Comparison of ENCODE assay signal across 1 cellular context in genomic region chr17:77836557-77837041, GRCh38.
TF ChIP-seq lines count a peak whose summit lies in the region.

No MANE protein-coding gene starts in this region.

TF ChIP-seq in HEK293, 187 proteins besides CTCF, POLR2A, EP300 and RAD21 (continued from another document):
- TF ChIP-seq, protein P1, sequence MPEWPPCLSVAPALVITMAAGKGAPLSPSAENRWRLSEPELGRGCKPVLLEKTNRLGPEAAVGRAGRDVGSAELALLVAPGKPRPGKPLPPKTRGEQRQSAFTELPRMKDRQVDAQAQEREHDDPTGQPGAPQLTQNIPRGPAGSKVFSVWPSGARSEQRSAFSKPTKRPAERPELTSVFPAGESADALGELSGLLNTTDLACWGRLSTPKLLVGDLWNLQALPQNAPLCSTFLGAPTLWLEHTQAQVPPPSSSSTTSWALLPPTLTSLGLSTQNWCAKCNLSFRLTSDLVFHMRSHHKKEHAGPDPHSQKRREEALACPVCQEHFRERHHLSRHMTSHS (tag by site-specific recombination; IDR thresholded peaks at IDR 0.05) = no peak
- TF ChIP-seq ZNF24 (tag by site-specific recombination; IDR thresholded peaks at IDR 0.05) (no peak), ZNF184 (tag by site-specific recombination; IDR thresholded peaks at IDR 0.05) (peak; percentile 91), ZNF433 (tag by site-specific recombination; IDR thresholded peaks at IDR 0.05; ENCODE audit: low read depth) (no peak), EGR2 (tag by site-specific recombination; IDR thresholded peaks at IDR 0.05; ENCODE audit: low read depth) (no peak), ZNF548 (tag by site-specific recombination; IDR thresholded peaks at IDR 0.05) (peak; percentile 99), ZBTB21 (tag by site-specific recombination; IDR thresholded peaks at IDR 0.05) (no peak), ZFP69B (tag by site-specific recombination; IDR thresholded peaks at IDR 0.05) (no peak), YY1 (tag by site-specific recombination; IDR thresholded peaks at IDR 0.05) (no peak), PRDM1 (tag by site-specific recombination; IDR thresholded peaks at IDR 0.05) (no peak), ZNF157 (tag by site-specific recombination; IDR thresholded peaks at IDR 0.05) (no peak), ZNF398 (tag by site-specific recombination; IDR thresholded peaks at IDR 0.05) (no peak), GLI4 (tag by site-specific recombination; IDR thresholded peaks at IDR 0.05) (no peak), ZNF600 (tag by site-specific recombination; IDR thresholded peaks at IDR 0.05) (no peak), ZNF155 (tag by site-specific recombination; IDR thresholded peaks at IDR 0.05) (no peak), ZNF521 (tag by site-specific recombination; IDR thresholded peaks at IDR 0.05) (no peak), HOXA7 (CRISPR knock-in tag; IDR thresholded peaks at IDR 0.05; ENCODE audit: borderline replicate concordance) (no peak), GLI2 (tag by site-specific recombination; IDR thresholded peaks at IDR 0.05; ENCODE audit: borderline replicate concordance, low read depth) (no peak), FEZF1 (tag by site-specific recombination; IDR thresholded peaks at IDR 0.05) (peak; percentile 72), ZNF777 (tag by site-specific recombination; IDR thresholded peaks at IDR 0.05; ENCODE audit: borderline replicate concordance) (no peak), ZNF132 (tag by site-specific recombination; IDR thresholded peaks at IDR 0.05; ENCODE audit: borderline replicate concordance) (no peak), ZNF629 (tag by site-specific recombination; IDR thresholded peaks at IDR 0.05) (0 out of 2 replicates have a peak, but pooled peaks have one; percentile 26), SP2 (tag by site-specific recombination; IDR thresholded peaks at IDR 0.05) (no peak), KLF8 (tag by site-specific recombination; IDR thresholded peaks at IDR 0.05) (no peak), WT1 (tag by site-specific recombination; IDR thresholded peaks at IDR 0.05) (no peak), ZNF391 (tag by site-specific recombination; IDR thresholded peaks at IDR 0.05; ENCODE audit: borderline replicate concordance, low read depth) (no peak), ZNF394 (tag by site-specific recombination; IDR thresholded peaks at IDR 0.05; ENCODE audit: borderline replicate concordance) (no peak), MZF1 (tag by site-specific recombination; IDR thresholded peaks at IDR 0.05; ENCODE audit: borderline replicate concordance) (no peak), ZNF658 (tag by site-specific recombination; IDR thresholded peaks at IDR 0.05) (no peak), ZNF544 (tag by site-specific recombination; IDR thresholded peaks at IDR 0.05) (no peak), ZNF37A (tag by site-specific recombination; IDR thresholded peaks at IDR 0.05) (no peak), ZNF660 (tag by site-specific recombination; IDR thresholded peaks at IDR 0.05) (no peak), RBAK (tag by site-specific recombination; IDR thresholded peaks at IDR 0.05) (0 out of 2 replicates have a peak, but pooled peaks have one; percentile 13), ZNF621 (tag by site-specific recombination; IDR thresholded peaks at IDR 0.05) (no peak), SP7 (tag by site-specific recombination; IDR thresholded peaks at IDR 0.05) (no peak), ZNF596 (tag by site-specific recombination; IDR thresholded peaks at IDR 0.05) (no peak), ZNF169 (tag by site-specific recombination; IDR thresholded peaks at IDR 0.05) (peak; percentile 16; the same call in 1 of the 2 replicates), ZNF404 (tag by site-specific recombination; IDR thresholded peaks at IDR 0.05) (no peak), SCRT1 (tag by site-specific recombination; IDR thresholded peaks at IDR 0.05; ENCODE audit: borderline replicate concordance) (peak; percentile 33; the same call in 1 of the 2 replicates), SCRT2 (tag by site-specific recombination; IDR thresholded peaks at IDR 0.05) (peak; percentile 94), ZNF416 (tag by site-specific recombination; IDR thresholded peaks at IDR 0.05) (no peak), TSHZ1 (tag by site-specific recombination; IDR thresholded peaks at IDR 0.05; ENCODE audit: borderline replicate concordance) (no peak)
- TF ChIP-seq, protein P2, sequence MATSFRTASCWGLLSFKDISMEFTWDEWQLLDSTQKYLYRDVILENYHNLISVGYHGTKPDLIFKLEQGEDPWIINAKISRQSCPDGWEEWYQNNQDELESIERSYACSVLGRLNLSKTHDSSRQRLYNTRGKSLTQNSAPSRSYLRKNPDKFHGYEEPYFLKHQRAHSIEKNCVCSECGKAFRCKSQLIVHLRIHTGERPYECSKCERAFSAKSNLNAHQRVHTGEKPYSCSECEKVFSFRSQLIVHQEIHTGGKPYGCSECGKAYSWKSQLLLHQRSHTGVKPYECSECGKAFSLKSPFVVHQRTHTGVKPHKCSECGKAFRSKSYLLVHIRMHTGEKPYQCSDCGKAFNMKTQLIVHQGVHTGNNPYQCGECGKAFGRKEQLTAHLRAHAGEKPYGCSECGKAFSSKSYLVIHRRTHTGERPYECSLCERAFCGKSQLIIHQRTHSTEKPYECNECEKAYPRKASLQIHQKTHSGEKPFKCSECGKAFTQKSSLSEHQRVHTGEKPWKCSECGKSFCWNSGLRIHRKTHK (tag by site-specific recombination; IDR thresholded peaks at IDR 0.05) = 0 out of 2 replicates have a peak, but pooled peaks have one; percentile 14
- TF ChIP-seq, protein P3, sequence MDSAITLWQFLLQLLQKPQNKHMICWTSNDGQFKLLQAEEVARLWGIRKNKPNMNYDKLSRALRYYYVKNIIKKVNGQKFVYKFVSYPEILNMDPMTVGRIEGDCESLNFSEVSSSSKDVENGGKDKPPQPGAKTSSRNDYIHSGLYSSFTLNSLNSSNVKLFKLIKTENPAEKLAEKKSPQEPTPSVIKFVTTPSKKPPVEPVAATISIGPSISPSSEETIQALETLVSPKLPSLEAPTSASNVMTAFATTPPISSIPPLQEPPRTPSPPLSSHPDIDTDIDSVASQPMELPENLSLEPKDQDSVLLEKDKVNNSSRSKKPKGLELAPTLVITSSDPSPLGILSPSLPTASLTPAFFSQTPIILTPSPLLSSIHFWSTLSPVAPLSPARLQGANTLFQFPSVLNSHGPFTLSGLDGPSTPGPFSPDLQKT (IDR thresholded peaks at IDR 0.05; ENCODE audit: borderline replicate concordance, low read depth, low read length) = no peak
- TF ChIP-seq, protein P4, sequence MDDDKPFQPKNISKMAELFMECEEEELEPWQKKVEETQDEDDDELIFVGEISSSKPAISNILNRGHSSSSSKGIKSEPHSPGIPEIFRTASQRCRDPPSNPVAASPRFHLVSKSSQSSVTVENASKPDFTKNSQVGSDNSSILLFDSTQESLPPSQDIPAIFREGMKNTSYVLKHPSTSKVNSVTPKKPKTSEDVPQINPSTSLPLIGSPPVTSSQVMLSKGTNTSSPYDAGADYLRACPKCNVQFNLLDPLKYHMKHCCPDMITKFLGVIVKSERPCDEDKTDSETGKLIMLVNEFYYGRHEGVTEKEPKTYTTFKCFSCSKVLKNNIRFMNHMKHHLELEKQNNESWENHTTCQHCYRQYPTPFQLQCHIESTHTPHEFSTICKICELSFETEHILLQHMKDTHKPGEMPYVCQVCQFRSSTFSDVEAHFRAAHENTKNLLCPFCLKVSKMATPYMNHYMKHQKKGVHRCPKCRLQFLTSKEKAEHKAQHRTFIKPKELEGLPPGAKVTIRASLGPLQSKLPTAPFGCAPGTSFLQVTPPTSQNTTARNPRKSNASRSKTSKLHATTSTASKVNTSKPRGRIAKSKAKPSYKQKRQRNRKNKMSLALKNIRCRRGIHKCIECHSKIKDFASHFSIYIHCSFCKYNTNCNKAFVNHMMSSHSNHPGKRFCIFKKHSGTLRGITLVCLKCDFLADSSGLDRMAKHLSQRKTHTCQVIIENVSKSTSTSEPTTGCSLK (tag by site-specific recombination; IDR thresholded peaks at IDR 0.05) = no peak
- TF ChIP-seq, protein P5, sequence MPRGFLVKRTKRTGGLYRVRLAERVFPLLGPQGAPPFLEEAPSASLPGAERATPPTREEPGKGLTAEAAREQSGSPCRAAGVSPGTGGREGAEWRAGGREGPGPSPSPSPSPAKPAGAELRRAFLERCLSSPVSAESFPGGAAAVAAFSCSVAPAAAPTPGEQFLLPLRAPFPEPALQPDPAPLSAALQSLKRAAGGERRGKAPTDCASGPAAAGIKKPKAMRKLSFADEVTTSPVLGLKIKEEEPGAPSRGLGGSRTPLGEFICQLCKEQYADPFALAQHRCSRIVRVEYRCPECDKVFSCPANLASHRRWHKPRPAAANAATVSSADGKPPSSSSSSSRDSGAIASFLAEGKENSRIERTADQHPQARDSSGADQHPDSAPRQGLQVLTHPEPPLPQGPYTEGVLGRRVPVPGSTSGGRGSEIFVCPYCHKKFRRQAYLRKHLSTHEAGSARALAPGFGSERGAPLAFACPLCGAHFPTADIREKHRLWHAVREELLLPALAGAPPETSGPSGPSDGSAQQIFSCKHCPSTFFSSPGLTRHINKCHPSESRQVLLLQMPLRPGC (tag by site-specific recombination; IDR thresholded peaks at IDR 0.05) = no peak
